ENCODE assay signal across 8 cellular contexts in genomic region chr3:141386080-141386594, GRCh38. TPM values are rescaled to one million over a fixed set of nuclear protein-coding genes. Genes with fewer than 3 reads are reported as not detected.
A peak's percentile ranks its signal among the peaks of the same experiment; 100 is the strongest.
DNase-seq lines count a peak whose midpoint lies in the region; ATAC-seq and TF ChIP-seq lines count a peak whose summit lies in the region.

No MANE protein-coding gene starts in this region.

- no peak overlapping the region for H3K9ac ChIP-seq in neural progenitor cell

- H3K4me3 ChIP-seq in neural progenitor cell (no peak overlapping the region), body of pancreas (no peak overlapping the region)

- no peak overlapping the region for H3K27ac ChIP-seq in CD4-positive, alpha-beta T cell (ENCODE audit: low read depth, low read length)
- peak overlapping the region; percentile 78 for H3K27ac ChIP-seq in cingulate gyrus (ENCODE audit: low read depth, low read length)
- no peak overlapping the region for H3K27ac ChIP-seq in neural progenitor cell
- H3K27ac ChIP-seq in body of pancreas = no peak overlapping the region

- no peak for TF ChIP-seq CTCF in CD4-positive, alpha-beta T cell (IDR thresholded peaks at IDR 0.05)
- TF ChIP-seq CTCF in neural progenitor cell (IDR thresholded peaks at IDR 0.05) = no peak
- TF ChIP-seq CTCF in body of pancreas (IDR thresholded peaks at IDR 0.05) = no peak

- no peaks in the 10 kb centered on the region for H3K79me2 ChIP-seq in neural progenitor cell (ENCODE audit: low read depth)

- no peaks in the 10 kb centered on the region for H3F3A ChIP-seq in neural progenitor cell (ENCODE audit: low read depth)

- no peaks in the 10 kb centered on the region for H3K27me3 ChIP-seq in CD4-positive, alpha-beta T cell (ENCODE audit: control insufficient read depth, insufficient read depth, low read length)
- H3K27me3 ChIP-seq in neural progenitor cell (no peaks in the 10 kb centered on the region), body of pancreas (no peaks in the 10 kb centered on the region)

- no peaks in the 10 kb centered on the region for H3K27me3 Mint-ChIP-seq in CD4-positive, alpha-beta T cell
- no peaks in the 10 kb centered on the region for H3K27me3 Mint-ChIP-seq in neural progenitor cell (ENCODE audit: insufficient read depth, low read depth)
- H3K27me3 Mint-ChIP-seq in stimulated activated naive B cell treated with anti-CD40 and anti-IgM and Interleukin-4, amounts not matched to agents 10 μg/mL and 1 μg/mL and 100 μg/mL, for 72 hours = no peaks in the 10 kb centered on the region

- no peaks in the 10 kb centered on the region for H4K20me1 ChIP-seq in neural progenitor cell (ENCODE audit: low read depth)

- peak overlapping the region; percentile 69 for H3K4me3 Mint-ChIP-seq in CD4-positive, alpha-beta T cell
- H3K4me3 Mint-ChIP-seq in neural progenitor cell = peak overlapping the region; percentile 70
- H3K4me3 Mint-ChIP-seq in stimulated activated naive B cell treated with anti-CD40 and anti-IgM and Interleukin-4, amounts not matched to agents 10 μg/mL and 1 μg/mL and 100 μg/mL, for 72 hours = peak overlapping the region in 1 of 2 donors; percentile 72

- H3K36me3 Mint-ChIP-seq in CD4-positive, alpha-beta T cell (ENCODE audit: low read depth) = no peaks in the 10 kb centered on the region
- peaks cover 5% of the 10 kb centered on the region for H3K36me3 Mint-ChIP-seq in neural progenitor cell
- no peaks in the 10 kb centered on the region for H3K36me3 Mint-ChIP-seq in stimulated activated naive B cell treated with anti-CD40 and anti-IgM and Interleukin-4, amounts not matched to agents 10 μg/mL and 1 μg/mL and 100 μg/mL, for 72 hours

- no peaks in the 10 kb centered on the region for H3K9me3 ChIP-seq in CD4-positive, alpha-beta T cell (ENCODE audit: control insufficient read depth, low read length)
- H3K9me3 ChIP-seq in neural progenitor cell (ENCODE audit: low read depth) (no peaks in the 10 kb centered on the region), body of pancreas (no peaks in the 10 kb centered on the region)

- ATAC-seq in CD4-positive, alpha-beta T cell (ENCODE audit: poor library complexity) = peak; percentile 70
- ATAC-seq in body of pancreas = no peak
- no peak for ATAC-seq in stimulated activated naive B cell treated with anti-CD40 and anti-IgM and Interleukin-4, amounts not matched to agents 10 μg/mL and 1 μg/mL and 100 μg/mL, for 72 hours (replicated peaks)

- H3K4me1 ChIP-seq in neural progenitor cell (peaks cover 7% of the 10 kb centered on the region), body of pancreas (peaks cover 10% of the 10 kb centered on the region)

- no peaks in the 10 kb centered on the region for H3K9me3 Mint-ChIP-seq in CD4-positive, alpha-beta T cell
- no peaks in the 10 kb centered on the region for H3K9me3 Mint-ChIP-seq in neural progenitor cell
- no peaks in the 10 kb centered on the region for H3K9me3 Mint-ChIP-seq in stimulated activated naive B cell treated with anti-CD40 and anti-IgM and Interleukin-4, amounts not matched to agents 10 μg/mL and 1 μg/mL and 100 μg/mL, for 72 hours

- H3K4me2 ChIP-seq in neural progenitor cell = no peak overlapping the region

- intact Hi-C loops in CD4-positive, alpha-beta T cell (cut with DNase I, micrococcal nuclease) = no loop called here
- intact Hi-C loops in body of pancreas (cut with DNase I) = no loop called here

- H3K36me3 ChIP-seq in neural progenitor cell = no peaks in the 10 kb centered on the region
- H3K36me3 ChIP-seq in body of pancreas (replicated peaks in 1 of 2; ENCODE audit: insufficient read depth in 1 of 2, low read depth in 2 of 2) = no peaks in the 10 kb centered on the region

- peaks cover 6% of the 10 kb centered on the region for H3K4me1 Mint-ChIP-seq in CD4-positive, alpha-beta T cell (ENCODE audit: low read depth)
- H3K4me1 Mint-ChIP-seq in neural progenitor cell = peaks cover 55% of the 10 kb centered on the region
- H3K4me1 Mint-ChIP-seq in stimulated activated naive B cell treated with anti-CD40 and anti-IgM and Interleukin-4, amounts not matched to agents 10 μg/mL and 1 μg/mL and 100 μg/mL, for 72 hours = peaks cover 0 to 4% of the 10 kb centered on the region in 2 donors

- POLR2A ChIA-PET in CD4-positive, alpha-beta T cell (lab: Charles Lee) = interaction anchor here (1.0 to 4.0 kb wide), 5 partner anchors 25 to 154 kb away, joined by 3 to 28 read pairs (median 5); partner anchors contain the start of gene PXYLP1

- no peak for TF ChIP-seq POLR2A in body of pancreas (IDR thresholded peaks at IDR 0.05)

- DNase-seq in CD4-positive, alpha-beta T cell = no peak
- peak; percentile 18 for DNase-seq in NCI-H2227 (lab: John Stamatoyannopoulos, UW; ENCODE audit: unreplicated experiment)
- DNase-seq in neural progenitor cell (ENCODE audit: low spot score) = no peak
- DNase-seq in DMS53 (lab: John Stamatoyannopoulos, UW) = no peak
- no peak for DNase-seq in body of pancreas
- no peak for DNase-seq in activated CD8-positive, alpha-beta memory T cell treated with anti-CD3 and anti-CD28 coated beads, Interleukin-2, amount 50 U/mL, for 48 hours
- DNase-seq in stimulated activated naive B cell treated with anti-CD40 and anti-IgM and Interleukin-4, amounts not matched to agents 10 μg/mL and 1 μg/mL and 100 μg/mL, for 72 hours = no peak

- no peak overlapping the region for H2AFZ ChIP-seq in neural progenitor cell (replicated peaks)

- CTCF ChIA-PET in CD4-positive, alpha-beta T cell (lab: Charles Lee) = interaction anchor here (1.0 to 1.5 kb wide), 4 partner anchors 14 to 83 kb away, joined by 3 to 4 read pairs (median 3); no protein-coding TSS in a partner anchor

- H3K27ac Mint-ChIP-seq in CD4-positive, alpha-beta T cell = peak overlapping the region; percentile 47
- no peak overlapping the region for H3K27ac Mint-ChIP-seq in neural progenitor cell
- no peak overlapping the region for H3K27ac Mint-ChIP-seq in stimulated activated naive B cell treated with anti-CD40 and anti-IgM and Interleukin-4, amounts not matched to agents 10 μg/mL and 1 μg/mL and 100 μg/mL, for 72 hours

- 80 to 92% methylated on average over 6 of the region's 6 CpGs for WGBS in body of pancreas, 2 donors

RNA-seq across cellular contexts. Expression of gene ZBTB38, which starts 17.8 kb away (rescaled TPM):
- 10 to 100 TPM; 21.8 to 22.0 TPM for total RNA-seq in CD4-positive, alpha-beta T cell
- 16.9 and 24.5 TPM in 2 replicates for total RNA-seq in neural progenitor cell (ENCODE audit: low replicate concordance)
- total RNA-seq in body of pancreas = 10 to 100 TPM; 48.5 to 60.4 TPM
